1 cellular context compared by ENCODE assay signal in the genomic region with DNA sequence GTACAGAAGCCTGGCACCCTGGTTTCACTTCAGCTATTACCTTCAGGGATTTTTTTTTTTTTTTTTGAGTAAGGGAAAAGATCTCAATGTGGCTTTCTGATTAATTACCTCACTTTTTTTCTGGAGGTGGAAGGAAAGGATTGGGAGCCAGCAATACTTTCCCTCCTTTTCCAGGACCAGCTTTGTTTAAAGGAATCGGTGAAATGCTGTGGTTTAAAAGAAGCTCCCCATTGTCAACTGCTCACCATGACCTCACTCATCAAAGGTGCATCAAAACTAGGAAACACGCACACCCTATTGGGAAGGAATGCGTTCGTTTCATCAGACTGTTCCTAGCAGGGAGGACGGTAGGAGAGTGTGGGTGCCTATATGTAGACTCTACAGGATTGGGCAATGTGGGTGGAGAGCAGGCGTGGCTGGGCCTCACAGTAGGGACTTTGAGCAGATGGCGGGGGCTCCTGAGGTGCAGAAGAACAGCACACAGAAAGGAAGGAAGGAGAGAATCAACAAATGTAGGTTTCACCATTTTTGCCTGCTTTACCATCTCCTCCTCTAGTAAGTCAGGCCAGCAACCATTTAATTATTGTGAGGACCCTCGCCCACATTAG.
TF ChIP-seq lines count a peak whose summit lies in the region.

No MANE protein-coding gene starts in this region.

TF ChIP-seq in HepG2, 621 proteins besides CTCF, POLR2A, EP300 and RAD21 (continued from another document and continues in another):
- TF ChIP-seq, protein P1, sequence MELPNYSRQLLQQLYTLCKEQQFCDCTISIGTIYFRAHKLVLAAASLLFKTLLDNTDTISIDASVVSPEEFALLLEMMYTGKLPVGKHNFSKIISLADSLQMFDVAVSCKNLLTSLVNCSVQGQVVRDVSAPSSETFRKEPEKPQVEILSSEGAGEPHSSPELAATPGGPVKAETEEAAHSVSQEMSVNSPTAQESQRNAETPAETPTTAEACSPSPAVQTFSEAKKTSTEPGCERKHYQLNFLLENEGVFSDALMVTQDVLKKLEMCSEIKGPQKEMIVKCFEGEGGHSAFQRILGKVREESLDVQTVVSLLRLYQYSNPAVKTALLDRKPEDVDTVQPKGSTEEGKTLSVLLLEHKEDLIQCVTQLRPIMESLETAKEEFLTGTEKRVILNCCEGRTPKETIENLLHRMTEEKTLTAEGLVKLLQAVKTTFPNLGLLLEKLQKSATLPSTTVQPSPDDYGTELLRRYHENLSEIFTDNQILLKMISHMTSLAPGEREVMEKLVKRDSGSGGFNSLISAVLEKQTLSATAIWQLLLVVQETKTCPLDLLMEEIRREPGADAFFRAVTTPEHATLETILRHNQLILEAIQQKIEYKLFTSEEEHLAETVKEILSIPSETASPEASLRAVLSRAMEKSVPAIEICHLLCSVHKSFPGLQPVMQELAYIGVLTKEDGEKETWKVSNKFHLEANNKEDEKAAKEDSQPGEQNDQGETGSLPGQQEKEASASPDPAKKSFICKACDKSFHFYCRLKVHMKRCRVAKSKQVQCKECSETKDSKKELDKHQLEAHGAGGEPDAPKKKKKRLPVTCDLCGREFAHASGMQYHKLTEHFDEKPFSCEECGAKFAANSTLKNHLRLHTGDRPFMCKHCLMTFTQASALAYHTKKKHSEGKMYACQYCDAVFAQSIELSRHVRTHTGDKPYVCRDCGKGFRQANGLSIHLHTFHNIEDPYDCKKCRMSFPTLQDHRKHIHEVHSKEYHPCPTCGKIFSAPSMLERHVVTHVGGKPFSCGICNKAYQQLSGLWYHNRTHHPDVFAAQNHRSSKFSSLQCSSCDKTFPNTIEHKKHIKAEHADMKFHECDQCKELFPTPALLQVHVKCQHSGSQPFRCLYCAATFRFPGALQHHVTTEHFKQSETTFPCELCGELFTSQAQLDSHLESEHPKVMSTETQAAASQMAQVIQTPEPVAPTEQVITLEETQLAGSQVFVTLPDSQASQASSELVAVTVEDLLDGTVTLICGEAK (IDR thresholded peaks at IDR 0.05), result no peak
- TF ChIP-seq, protein P1 (CRISPR knock-in tag; IDR thresholded peaks at IDR 0.05), result 0 out of 2 replicates have a peak, but pooled peaks have one; percentile 46
- no peak for TF ChIP-seq RBAK (CRISPR knock-in tag; IDR thresholded peaks at IDR 0.05)
- TF ChIP-seq FOXJ3 (CRISPR knock-in tag; IDR thresholded peaks at IDR 0.05; ENCODE audit: borderline replicate concordance), result no peak; the same call in 1 of the 2 replicates
- TF ChIP-seq NFRKB (IDR thresholded peaks at IDR 0.05), result no peak
- TF ChIP-seq, protein P2, sequence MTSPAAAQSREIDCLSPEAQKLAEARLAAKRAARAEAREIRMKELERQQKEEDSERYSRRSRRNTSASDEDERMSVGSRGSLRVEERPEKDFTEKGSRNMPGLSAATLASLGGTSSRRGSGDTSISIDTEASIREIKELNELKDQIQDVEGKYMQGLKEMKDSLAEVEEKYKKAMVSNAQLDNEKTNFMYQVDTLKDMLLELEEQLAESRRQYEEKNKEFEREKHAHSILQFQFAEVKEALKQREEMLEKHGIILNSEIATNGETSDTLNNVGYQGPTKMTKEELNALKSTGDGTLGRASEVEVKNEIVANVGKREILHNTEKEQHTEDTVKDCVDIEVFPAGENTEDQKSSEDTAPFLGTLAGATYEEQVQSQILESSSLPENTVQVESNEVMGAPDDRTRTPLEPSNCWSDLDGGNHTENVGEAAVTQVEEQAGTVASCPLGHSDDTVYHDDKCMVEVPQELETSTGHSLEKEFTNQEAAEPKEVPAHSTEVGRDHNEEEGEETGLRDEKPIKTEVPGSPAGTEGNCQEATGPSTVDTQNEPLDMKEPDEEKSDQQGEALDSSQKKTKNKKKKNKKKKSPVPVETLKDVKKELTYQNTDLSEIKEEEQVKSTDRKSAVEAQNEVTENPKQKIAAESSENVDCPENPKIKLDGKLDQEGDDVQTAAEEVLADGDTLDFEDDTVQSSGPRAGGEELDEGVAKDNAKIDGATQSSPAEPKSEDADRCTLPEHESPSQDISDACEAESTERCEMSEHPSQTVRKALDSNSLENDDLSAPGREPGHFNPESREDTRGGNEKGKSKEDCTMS (CRISPR knock-in tag; conservative IDR thresholded peaks at IDR 0.05), result no peak
- peak; percentile 67; the same call in 1 of the 2 replicates for TF ChIP-seq RFXAP (CRISPR knock-in tag; IDR thresholded peaks at IDR 0.05; ENCODE audit: borderline replicate concordance)
- TF ChIP-seq ZNF160 (CRISPR knock-in tag; IDR thresholded peaks at IDR 0.05), result no peak
- peak; percentile 87 for TF ChIP-seq TBX2 (CRISPR knock-in tag; IDR thresholded peaks at IDR 0.05; ENCODE audit: borderline replicate concordance)
- 0 out of 2 replicates have a peak, but pooled peaks have one; percentile 20 for TF ChIP-seq ZNF564 (CRISPR knock-in tag; IDR thresholded peaks at IDR 0.05)
- TF ChIP-seq CBFB (CRISPR knock-in tag; IDR thresholded peaks at IDR 0.05), result peak; percentile 60; the same call in 1 of the 2 replicates
- no peak for TF ChIP-seq GATA4 (IDR thresholded peaks at IDR 0.05; ENCODE audit: borderline replicate concordance, low read depth)
- no peak for TF ChIP-seq ZSCAN22 (CRISPR knock-in tag; IDR thresholded peaks at IDR 0.05)
- no peak for TF ChIP-seq EED (CRISPR knock-in tag; IDR thresholded peaks at IDR 0.05)
- no peak for TF ChIP-seq ZBTB44 (CRISPR knock-in tag; IDR thresholded peaks at IDR 0.05)
- no peak for TF ChIP-seq ZFAT (CRISPR knock-in tag; conservative IDR thresholded peaks at IDR 0.05)
- no peak for TF ChIP-seq SP1 (IDR thresholded peaks at IDR 0.05)
- TF ChIP-seq SP1 (CRISPR knock-in tag; IDR thresholded peaks at IDR 0.05), result peak; percentile 69; the same call in 1 of the 2 replicates
- no peak for TF ChIP-seq POLR2AphosphoS2 (IDR thresholded peaks at IDR 0.05; ENCODE audit: low read depth, low read length)
- TF ChIP-seq PBX2 (CRISPR knock-in tag; IDR thresholded peaks at IDR 0.05), result no peak
- peak; percentile 36; the same call in 1 of the 2 replicates for TF ChIP-seq SIX1 (CRISPR knock-in tag; IDR thresholded peaks at IDR 0.05; ENCODE audit: borderline replicate concordance)
- TF ChIP-seq, protein P3, sequence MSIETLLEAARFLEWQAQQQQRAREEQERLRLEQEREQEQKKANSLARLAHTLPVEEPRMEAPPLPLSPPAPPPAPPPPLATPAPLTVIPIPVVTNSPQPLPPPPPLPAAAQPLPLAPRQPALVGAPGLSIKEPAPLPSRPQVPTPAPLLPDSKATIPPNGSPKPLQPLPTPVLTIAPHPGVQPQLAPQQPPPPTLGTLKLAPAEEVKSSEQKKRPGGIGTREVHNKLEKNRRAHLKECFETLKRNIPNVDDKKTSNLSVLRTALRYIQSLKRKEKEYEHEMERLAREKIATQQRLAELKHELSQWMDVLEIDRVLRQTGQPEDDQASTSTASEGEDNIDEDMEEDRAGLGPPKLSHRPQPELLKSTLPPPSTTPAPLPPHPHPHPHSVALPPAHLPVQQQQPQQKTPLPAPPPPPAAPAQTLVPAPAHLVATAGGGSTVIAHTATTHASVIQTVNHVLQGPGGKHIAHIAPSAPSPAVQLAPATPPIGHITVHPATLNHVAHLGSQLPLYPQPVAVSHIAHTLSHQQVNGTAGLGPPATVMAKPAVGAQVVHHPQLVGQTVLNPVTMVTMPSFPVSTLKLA (IDR thresholded peaks at IDR 0.05), result peak; percentile 51
- TF ChIP-seq, protein P4, sequence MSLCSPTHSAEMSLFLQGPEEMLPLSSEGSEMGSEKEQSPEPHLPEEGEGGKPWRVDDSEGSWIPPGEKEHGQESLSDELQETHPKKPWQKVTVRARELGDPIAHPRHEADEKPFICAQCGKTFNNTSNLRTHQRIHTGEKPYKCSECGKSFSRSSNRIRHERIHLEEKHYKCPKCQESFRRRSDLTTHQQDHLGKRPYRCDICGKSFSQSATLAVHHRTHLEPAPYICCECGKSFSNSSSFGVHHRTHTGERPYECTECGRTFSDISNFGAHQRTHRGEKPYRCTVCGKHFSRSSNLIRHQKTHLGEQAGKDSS (CRISPR knock-in tag; IDR thresholded peaks at IDR 0.05; ENCODE audit: borderline replicate concordance, low read depth), result no peak; the same call in 1 of the 2 replicates
- no peak for TF ChIP-seq FOXO4 (CRISPR knock-in tag; conservative IDR thresholded peaks at IDR 0.05)
- no peak for TF ChIP-seq ZNF225 (CRISPR knock-in tag; IDR thresholded peaks at IDR 0.05)
- TF ChIP-seq ZNF232 (CRISPR knock-in tag; IDR thresholded peaks at IDR 0.05; ENCODE audit: borderline replicate concordance), result peak; percentile 100
- no peak for TF ChIP-seq U2AF2 (IDR thresholded peaks at IDR 0.05; ENCODE audit: low read depth, low read length)
- TF ChIP-seq ZBTB8A (CRISPR knock-in tag; IDR thresholded peaks at IDR 0.05; ENCODE audit: borderline replicate concordance, low read depth), result no peak
- peak; percentile 73 for TF ChIP-seq SP4 (CRISPR knock-in tag; IDR thresholded peaks at IDR 0.05)
- TF ChIP-seq TIGD3 (CRISPR knock-in tag; IDR thresholded peaks at IDR 0.05; ENCODE audit: borderline replicate concordance), result no peak
- TF ChIP-seq TCF7 (IDR thresholded peaks at IDR 0.05; ENCODE audit: low read depth), result peak; percentile 47
- TF ChIP-seq ZNF362 (CRISPR knock-in tag; IDR thresholded peaks at IDR 0.05; ENCODE audit: borderline replicate concordance), result no peak
